Comparison of ENCODE assay signal across 9 cellular contexts in genomic region chr2:201344663-201345366, GRCh38. TPM values are rescaled to one million over a fixed set of nuclear protein-coding genes. Genes with fewer than 3 reads are reported as not detected.
DNase-seq lines count a peak whose midpoint lies in the region; ATAC-seq and TF ChIP-seq lines count a peak whose summit lies in the region.
"Had no signal": no experiment of that assay in that cellular context is flagged by ENCODE, and none has a peak within 500 bp of the region (broad histone marks: within the 10 kb centered on the region; RNA-seq: fewer than 3 reads in every experiment).

No MANE protein-coding gene starts in this region.

- H3K27ac ChIP-seq in neural progenitor cell (no peak overlapping the region), upper lobe of right lung (no peak overlapping the region), aorta (ENCODE audit: low read depth in 1 of 2, low read length in 2 of 2) (no peak overlapping the region)

- no peak overlapping the region for H2AFZ ChIP-seq in neural progenitor cell (replicated peaks)

- H3K4me1 Mint-ChIP-seq in neural progenitor cell, result peaks cover 22% of the 10 kb centered on the region

- H3K9ac ChIP-seq in neural progenitor cell, result no peak overlapping the region

- WGBS in aorta, 2 donors, result 62 to 73% methylated on average over 1 of the region's 1 CpG

- no peak for TF ChIP-seq POLR2A in NB4 (IDR thresholded peaks at IDR 0.05; ENCODE audit: extremely low read depth, insufficient read length)

- intact Hi-C loops in upper lobe of right lung (cut with DNase I) (no loop called here), aorta (cut with DNase I) (no loop called here)

- H3F3A ChIP-seq in neural progenitor cell (ENCODE audit: low read depth), result no peaks in the 10 kb centered on the region

- H3K4me3 Mint-ChIP-seq in neural progenitor cell, result no peak overlapping the region

- DNase-seq in DMS53 (lab: John Stamatoyannopoulos, UW), result peak; percentile 43
- DNase-seq in DMS53 treated with DMSO at 0.1 percent for 48 hours (lab: John Stamatoyannopoulos, UW; ENCODE audit: unreplicated experiment), result no peak
- DNase-seq in NB4 (ENCODE audit: low read depth), result peak; percentile 26
- peak; percentile 25 for DNase-seq in neural progenitor cell (ENCODE audit: low spot score)
- DNase-seq in upper lobe of right lung, result no peak
- DNase-seq in COR-L47 (lab: John Stamatoyannopoulos, UW), result no peak
- DNase-seq in aorta, result no peak
- DNase-seq: dermis blood vessel endothelial cell had no signal

- no peaks in the 10 kb centered on the region for H3K36me3 ChIP-seq in neural progenitor cell
- H3K36me3 ChIP-seq in upper lobe of right lung, result peaks cover 4% of the 10 kb centered on the region
- H3K36me3 ChIP-seq in aorta (ENCODE audit: control insufficient read depth in 1 of 2, insufficient read depth in 2 of 2, low read length in 1 of 2), result peaks cover 0 to 6% of the 10 kb centered on the region in 2 donors

- ATAC-seq in HG02759 (IDR thresholded peaks at IDR 0.05; ENCODE audit: unreplicated experiment) (peak; percentile 94), upper lobe of right lung (no peak), aorta (ENCODE audit: low FRiP score) (no peak)

- H3K27ac Mint-ChIP-seq in neural progenitor cell, result no peak overlapping the region

- H3K4me3 ChIP-seq in NB4 (ENCODE audit: low read depth, low read length) (no peak overlapping the region), neural progenitor cell (no peak overlapping the region), upper lobe of right lung (no peak overlapping the region), aorta (ENCODE audit: low read length in 2 of 2) (no peak overlapping the region)

- H3K4me1 ChIP-seq in neural progenitor cell (peaks cover 18% of the 10 kb centered on the region), upper lobe of right lung (no peaks in the 10 kb centered on the region), aorta (ENCODE audit: control insufficient read depth in 1 of 2, insufficient read depth in 2 of 2, low read length in 2 of 2) (no peaks in the 10 kb centered on the region)

- no peaks in the 10 kb centered on the region for H3K79me2 ChIP-seq in neural progenitor cell (ENCODE audit: low read depth)

- H4K20me1 ChIP-seq in neural progenitor cell (ENCODE audit: low read depth), result no peaks in the 10 kb centered on the region

- TF ChIP-seq CTCF in NB4 (IDR thresholded peaks at IDR 0.05; ENCODE audit: low read depth, low read length) (no peak), neural progenitor cell (IDR thresholded peaks at IDR 0.05) (peak; percentile 29), upper lobe of right lung (IDR thresholded peaks at IDR 0.05) (no peak)

- H3K9me3 Mint-ChIP-seq in neural progenitor cell, result no peaks in the 10 kb centered on the region

- no peak overlapping the region for H3K4me2 ChIP-seq in neural progenitor cell

- peaks cover 4% of the 10 kb centered on the region for H3K27me3 Mint-ChIP-seq in neural progenitor cell (ENCODE audit: insufficient read depth, low read depth)

- H3K27me3 ChIP-seq in neural progenitor cell, result no peaks in the 10 kb centered on the region
- no peaks in the 10 kb centered on the region for H3K27me3 ChIP-seq in upper lobe of right lung
- H3K27me3 ChIP-seq in aorta (ENCODE audit: control insufficient read depth in 1 of 2, insufficient read depth in 2 of 2, low read length in 1 of 2), result no peaks in the 10 kb centered on the region

- no peaks in the 10 kb centered on the region for H3K36me3 Mint-ChIP-seq in neural progenitor cell

- H3K9me3 ChIP-seq in neural progenitor cell (ENCODE audit: low read depth) (no peaks in the 10 kb centered on the region), upper lobe of right lung (no peaks in the 10 kb centered on the region), aorta (ENCODE audit: control insufficient read depth, low read length) (no peaks in the 10 kb centered on the region)

RNA-seq across cellular contexts. Expression of gene FLACC1, which starts 12.3 kb away (rescaled TPM):
- total RNA-seq in neural progenitor cell (ENCODE audit: low replicate concordance), result not detected in 2 replicates
- total RNA-seq in upper lobe of right lung, result 3.6 TPM
- total RNA-seq in aorta, result 1 to 10 TPM; 6.1 to 6.7 TPM
- polyA plus RNA-seq in aorta, result 1 to 10 TPM in 1 of 2 donors, under 1 TPM in 1; 0.75 to 2.5 TPM

Comparison
In these comparisons a context has a peak if more than half of its experiments do, and no peak if none do; other contexts are left out.
1. DNase-seq: peak in DMS53 (single experiment), NB4 (single experiment) and neural progenitor cell (single experiment); none in DMS53 treated with DMSO at 0.1 percent for 48 hours (single experiment), upper lobe of right lung (single experiment), COR-L47 (single experiment) and aorta (0 of 2).